2 cellular contexts compared by ENCODE assay signal in genomic region chr2:1716013-1716305, GRCh38. TPM values are rescaled to one million over a fixed set of nuclear protein-coding genes. Genes with fewer than 3 reads are reported as not detected.
"Had no signal": no experiment of that assay in that cellular context is flagged by ENCODE, and none has a peak within 500 bp of the region (broad histone marks: within the 10 kb centered on the region; RNA-seq: fewer than 3 reads in every experiment).

No MANE protein-coding gene starts in this region.

RNA-seq across cellular contexts. Expression of gene PXDN, which starts 28.4 kb away (rescaled TPM):
- total RNA-seq: activated T-helper 17 cell treated with anti-CD3 and anti-CD28 coated beads, Interleukin-2, amount 50 U/mL, for 72 hours; T-helper 17 cell had no signal
